2 cellular contexts compared by ENCODE assay signal in the genomic region with DNA sequence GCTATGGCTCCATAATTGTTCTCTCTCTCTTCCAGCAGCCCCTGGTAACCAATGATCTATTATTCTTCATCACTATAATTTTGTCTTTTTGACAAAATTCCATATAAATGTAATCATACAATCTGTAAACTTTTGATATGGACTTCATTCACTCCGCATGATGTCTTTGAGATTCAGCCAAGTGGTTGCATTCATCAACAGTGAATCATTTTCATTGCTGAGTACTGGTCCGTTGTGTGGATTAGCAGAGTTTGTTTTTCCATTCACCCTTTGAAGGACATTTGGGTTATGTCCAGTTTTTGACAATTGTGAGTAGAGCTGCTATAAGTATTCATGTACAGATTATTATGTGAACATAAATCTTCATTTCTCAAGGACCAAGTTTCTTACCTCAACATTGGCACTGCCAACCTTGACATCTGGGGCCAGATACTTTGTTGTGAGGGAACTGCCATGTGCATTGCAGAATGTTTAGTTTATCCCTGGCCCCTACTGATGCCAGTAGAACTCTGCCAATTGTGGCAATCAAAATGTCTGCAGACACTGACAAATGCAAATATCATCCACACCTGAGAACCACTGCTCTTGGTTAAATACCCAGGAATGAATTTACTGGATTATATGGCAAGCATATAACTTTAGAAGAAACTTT.
A peak's percentile ranks its signal among the peaks of the same experiment; 100 is the strongest.
TF ChIP-seq lines count a peak whose summit lies in the region.

No MANE protein-coding gene starts in this region.

TF ChIP-seq in HCT116, 20 proteins besides CTCF, POLR2A, EP300 and RAD21 (continued from another document):
- TF ChIP-seq, protein P1, sequence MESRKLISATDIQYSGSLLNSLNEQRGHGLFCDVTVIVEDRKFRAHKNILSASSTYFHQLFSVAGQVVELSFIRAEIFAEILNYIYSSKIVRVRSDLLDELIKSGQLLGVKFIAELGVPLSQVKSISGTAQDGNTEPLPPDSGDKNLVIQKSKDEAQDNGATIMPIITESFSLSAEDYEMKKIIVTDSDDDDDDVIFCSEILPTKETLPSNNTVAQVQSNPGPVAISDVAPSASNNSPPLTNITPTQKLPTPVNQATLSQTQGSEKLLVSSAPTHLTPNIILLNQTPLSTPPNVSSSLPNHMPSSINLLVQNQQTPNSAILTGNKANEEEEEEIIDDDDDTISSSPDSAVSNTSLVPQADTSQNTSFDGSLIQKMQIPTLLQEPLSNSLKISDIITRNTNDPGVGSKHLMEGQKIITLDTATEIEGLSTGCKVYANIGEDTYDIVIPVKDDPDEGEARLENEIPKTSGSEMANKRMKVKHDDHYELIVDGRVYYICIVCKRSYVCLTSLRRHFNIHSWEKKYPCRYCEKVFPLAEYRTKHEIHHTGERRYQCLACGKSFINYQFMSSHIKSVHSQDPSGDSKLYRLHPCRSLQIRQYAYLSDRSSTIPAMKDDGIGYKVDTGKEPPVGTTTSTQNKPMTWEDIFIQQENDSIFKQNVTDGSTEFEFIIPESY (IDR thresholded peaks at IDR 0.05; ENCODE audit: extremely low read depth, insufficient replicate concordance, low read length), result no peak
- TF ChIP-seq SP1 (IDR thresholded peaks at IDR 0.05; ENCODE audit: low read depth) (peak; percentile 78), CEBPB (IDR thresholded peaks at IDR 0.05; ENCODE audit: low read depth) (no peak; the same call in 1 of the 2 replicates), FOSL1 (IDR thresholded peaks at IDR 0.05; ENCODE audit: low read depth) (peak; percentile 76), CBX3 (IDR thresholded peaks at IDR 0.05; ENCODE audit: low read depth) (peak; percentile 81; the same call in 1 of the 2 replicates), EZH2 (IDR thresholded peaks at IDR 0.05) (no peak), SRF (IDR thresholded peaks at IDR 0.05; ENCODE audit: low read depth) (peak; percentile 31; the same call in 1 of the 2 replicates)
- TF ChIP-seq, protein P2, sequence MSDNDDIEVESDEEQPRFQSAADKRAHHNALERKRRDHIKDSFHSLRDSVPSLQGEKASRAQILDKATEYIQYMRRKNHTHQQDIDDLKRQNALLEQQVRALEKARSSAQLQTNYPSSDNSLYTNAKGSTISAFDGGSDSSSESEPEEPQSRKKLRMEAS (IDR thresholded peaks at IDR 0.05), result peak; percentile 51; the same call in 1 of the 2 replicates

TF ChIP-seq in SK-N-SH, 30 proteins besides CTCF, POLR2A, EP300 and RAD21 (continued from another document):
- TF ChIP-seq, protein P3, sequence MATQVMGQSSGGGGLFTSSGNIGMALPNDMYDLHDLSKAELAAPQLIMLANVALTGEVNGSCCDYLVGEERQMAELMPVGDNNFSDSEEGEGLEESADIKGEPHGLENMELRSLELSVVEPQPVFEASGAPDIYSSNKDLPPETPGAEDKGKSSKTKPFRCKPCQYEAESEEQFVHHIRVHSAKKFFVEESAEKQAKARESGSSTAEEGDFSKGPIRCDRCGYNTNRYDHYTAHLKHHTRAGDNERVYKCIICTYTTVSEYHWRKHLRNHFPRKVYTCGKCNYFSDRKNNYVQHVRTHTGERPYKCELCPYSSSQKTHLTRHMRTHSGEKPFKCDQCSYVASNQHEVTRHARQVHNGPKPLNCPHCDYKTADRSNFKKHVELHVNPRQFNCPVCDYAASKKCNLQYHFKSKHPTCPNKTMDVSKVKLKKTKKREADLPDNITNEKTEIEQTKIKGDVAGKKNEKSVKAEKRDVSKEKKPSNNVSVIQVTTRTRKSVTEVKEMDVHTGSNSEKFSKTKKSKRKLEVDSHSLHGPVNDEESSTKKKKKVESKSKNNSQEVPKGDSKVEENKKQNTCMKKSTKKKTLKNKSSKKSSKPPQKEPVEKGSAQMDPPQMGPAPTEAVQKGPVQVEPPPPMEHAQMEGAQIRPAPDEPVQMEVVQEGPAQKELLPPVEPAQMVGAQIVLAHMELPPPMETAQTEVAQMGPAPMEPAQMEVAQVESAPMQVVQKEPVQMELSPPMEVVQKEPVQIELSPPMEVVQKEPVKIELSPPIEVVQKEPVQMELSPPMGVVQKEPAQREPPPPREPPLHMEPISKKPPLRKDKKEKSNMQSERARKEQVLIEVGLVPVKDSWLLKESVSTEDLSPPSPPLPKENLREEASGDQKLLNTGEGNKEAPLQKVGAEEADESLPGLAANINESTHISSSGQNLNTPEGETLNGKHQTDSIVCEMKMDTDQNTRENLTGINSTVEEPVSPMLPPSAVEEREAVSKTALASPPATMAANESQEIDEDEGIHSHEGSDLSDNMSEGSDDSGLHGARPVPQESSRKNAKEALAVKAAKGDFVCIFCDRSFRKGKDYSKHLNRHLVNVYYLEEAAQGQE (IDR thresholded peaks at IDR 0.05; ENCODE audit: low read depth, low read length), result no peak
- TF ChIP-seq, protein P4, sequence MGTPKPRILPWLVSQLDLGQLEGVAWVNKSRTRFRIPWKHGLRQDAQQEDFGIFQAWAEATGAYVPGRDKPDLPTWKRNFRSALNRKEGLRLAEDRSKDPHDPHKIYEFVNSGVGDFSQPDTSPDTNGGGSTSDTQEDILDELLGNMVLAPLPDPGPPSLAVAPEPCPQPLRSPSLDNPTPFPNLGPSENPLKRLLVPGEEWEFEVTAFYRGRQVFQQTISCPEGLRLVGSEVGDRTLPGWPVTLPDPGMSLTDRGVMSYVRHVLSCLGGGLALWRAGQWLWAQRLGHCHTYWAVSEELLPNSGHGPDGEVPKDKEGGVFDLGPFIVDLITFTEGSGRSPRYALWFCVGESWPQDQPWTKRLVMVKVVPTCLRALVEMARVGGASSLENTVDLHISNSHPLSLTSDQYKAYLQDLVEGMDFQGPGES (IDR thresholded peaks at IDR 0.05; ENCODE audit: low read depth, low read length), result no peak
- TF ChIP-seq TEAD4 (IDR thresholded peaks at IDR 0.05; ENCODE audit: borderline replicate concordance, insufficient read depth) (peak; percentile 57; the same call in 1 of the 2 replicates), FOXJ3 (CRISPR knock-in tag; IDR thresholded peaks at IDR 0.05) (no peak), RXRA (IDR thresholded peaks at IDR 0.05; ENCODE audit: borderline replicate concordance, low read depth) (no peak), MXI1 (IDR thresholded peaks at IDR 0.05; ENCODE audit: low read depth, low read length) (no peak), JUND (IDR thresholded peaks at IDR 0.05) (peak; percentile 75), MEF2A (IDR thresholded peaks at IDR 0.05; ENCODE audit: borderline replicate concordance, low read depth) (no peak), SIN3A (IDR thresholded peaks at IDR 0.05; ENCODE audit: borderline replicate concordance, low read depth, low read length) (no peak), POLR2AphosphoS5 (IDR thresholded peaks at IDR 0.05; ENCODE audit: low read depth, low read length) (no peak), GATA2 (CRISPR knock-in tag; IDR thresholded peaks at IDR 0.05) (no peak), RFX5 (IDR thresholded peaks at IDR 0.05; ENCODE audit: low read length) (no peak), CHD2 (IDR thresholded peaks at IDR 0.05; ENCODE audit: low read length, partially characterized antibody) (no peak), ELF1 (IDR thresholded peaks at IDR 0.05) (no peak), GABPA (IDR thresholded peaks at IDR 0.05; ENCODE audit: low read depth) (no peak), NFIC (IDR thresholded peaks at IDR 0.05; ENCODE audit: borderline replicate concordance) (peak; percentile 90), SMC3 (IDR thresholded peaks at IDR 0.05; ENCODE audit: low read depth, low read length) (no peak), NRF1 (IDR thresholded peaks at IDR 0.05; ENCODE audit: low read depth, low read length) (no peak), YY1 (IDR thresholded peaks at IDR 0.05; ENCODE audit: low read depth) (no peak), FOSL2 (IDR thresholded peaks at IDR 0.05; ENCODE audit: borderline replicate concordance, low read depth) (peak; percentile 79; the same call in 1 of the 2 replicates), EZH2phosphoT487 (IDR thresholded peaks at IDR 0.05; ENCODE audit: borderline replicate concordance, low read depth) (no peak)
- TF ChIP-seq, protein P5, sequence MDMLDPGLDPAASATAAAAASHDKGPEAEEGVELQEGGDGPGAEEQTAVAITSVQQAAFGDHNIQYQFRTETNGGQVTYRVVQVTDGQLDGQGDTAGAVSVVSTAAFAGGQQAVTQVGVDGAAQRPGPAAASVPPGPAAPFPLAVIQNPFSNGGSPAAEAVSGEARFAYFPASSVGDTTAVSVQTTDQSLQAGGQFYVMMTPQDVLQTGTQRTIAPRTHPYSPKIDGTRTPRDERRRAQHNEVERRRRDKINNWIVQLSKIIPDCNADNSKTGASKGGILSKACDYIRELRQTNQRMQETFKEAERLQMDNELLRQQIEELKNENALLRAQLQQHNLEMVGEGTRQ (IDR thresholded peaks at IDR 0.05; ENCODE audit: borderline replicate concordance, low read depth, low read length), result no peak
- TF ChIP-seq, protein P2 (IDR thresholded peaks at IDR 0.05; ENCODE audit: low read depth), result 0 out of 2 replicates have a peak, but pooled peaks have one; percentile 43
- TF ChIP-seq, protein P6, sequence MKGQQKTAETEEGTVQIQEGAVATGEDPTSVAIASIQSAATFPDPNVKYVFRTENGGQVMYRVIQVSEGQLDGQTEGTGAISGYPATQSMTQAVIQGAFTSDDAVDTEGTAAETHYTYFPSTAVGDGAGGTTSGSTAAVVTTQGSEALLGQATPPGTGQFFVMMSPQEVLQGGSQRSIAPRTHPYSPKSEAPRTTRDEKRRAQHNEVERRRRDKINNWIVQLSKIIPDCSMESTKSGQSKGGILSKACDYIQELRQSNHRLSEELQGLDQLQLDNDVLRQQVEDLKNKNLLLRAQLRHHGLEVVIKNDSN (IDR thresholded peaks at IDR 0.05; ENCODE audit: borderline replicate concordance, low read depth), result no peak
- TF ChIP-seq, protein P7, sequence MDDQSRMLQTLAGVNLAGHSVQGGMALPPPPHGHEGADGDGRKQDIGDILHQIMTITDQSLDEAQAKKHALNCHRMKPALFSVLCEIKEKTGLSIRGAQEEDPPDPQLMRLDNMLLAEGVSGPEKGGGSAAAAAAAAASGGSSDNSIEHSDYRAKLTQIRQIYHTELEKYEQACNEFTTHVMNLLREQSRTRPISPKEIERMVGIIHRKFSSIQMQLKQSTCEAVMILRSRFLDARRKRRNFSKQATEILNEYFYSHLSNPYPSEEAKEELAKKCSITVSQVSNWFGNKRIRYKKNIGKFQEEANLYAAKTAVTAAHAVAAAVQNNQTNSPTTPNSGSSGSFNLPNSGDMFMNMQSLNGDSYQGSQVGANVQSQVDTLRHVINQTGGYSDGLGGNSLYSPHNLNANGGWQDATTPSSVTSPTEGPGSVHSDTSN (IDR thresholded peaks at IDR 0.05), result peak; percentile 64
- TF ChIP-seq, protein P1 (IDR thresholded peaks at IDR 0.05; ENCODE audit: borderline replicate concordance, low read depth), result no peak
